In the genomic region with DNA sequence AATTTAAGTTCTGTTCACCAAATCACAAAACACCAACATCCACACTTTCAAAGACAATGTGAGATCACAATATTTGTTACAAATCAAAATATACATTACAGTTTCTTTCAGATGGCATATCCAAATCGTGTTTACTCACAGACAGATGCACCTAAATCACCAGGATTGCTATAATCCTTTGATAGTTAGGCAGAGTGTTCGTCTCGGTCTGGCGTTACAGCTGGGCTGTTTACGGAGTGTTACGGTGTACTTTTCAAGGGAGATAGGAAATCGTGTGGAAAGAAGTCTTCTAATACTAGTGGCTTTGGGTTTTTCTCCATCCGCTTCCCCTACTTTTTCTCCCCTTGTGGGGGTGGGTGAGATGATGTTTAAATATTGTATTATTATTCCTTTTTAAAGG, we compare ENCODE assay signal across 12 cellular contexts. TPM values are rescaled to one million over a fixed set of nuclear protein-coding genes. Genes with fewer than 3 reads are reported as not detected.
A peak's percentile ranks its signal among the peaks of the same experiment; 100 is the strongest.
DNase-seq lines count a peak whose midpoint lies in the region; ATAC-seq and TF ChIP-seq lines count a peak whose summit lies in the region.
"Had no signal": no experiment of that assay in that cellular context is flagged by ENCODE, and none has a peak within 500 bp of the region (broad histone marks: within the 10 kb centered on the region; RNA-seq: fewer than 3 reads in every experiment).

No MANE protein-coding gene starts in this region.

- no peaks in the 10 kb centered on the region for H4K20me1 ChIP-seq in SU-DHL-6 (ENCODE audit: low read depth, low read length)

- POLR2A ChIA-PET in activated CD4-positive, alpha-beta T cell treated with anti-CD3 and anti-CD28 coated beads, Interleukin-2, amount 10 ng/mL, durations not matched to agents 7 days and 5 days (lab: Charles Lee), result no interaction called here
- POLR2A ChIA-PET in CD8-positive, alpha-beta T cell (lab: Charles Lee), result no interaction called here

- H3K27me3 ChIP-seq in SU-DHL-6 (ENCODE audit: low read length), result no peaks in the 10 kb centered on the region
- peaks cover 100% of the 10 kb centered on the region for H3K27me3 ChIP-seq in iPS-20b (ENCODE audit: insufficient read depth, low read length)
- H3K27me3 ChIP-seq in subcutaneous abdominal adipose tissue (ENCODE audit: control insufficient read depth in 5 of 5, insufficient read depth in 4 of 5, low read length in 5 of 5), result peaks cover 0 to 2% (median 0%) of the 10 kb centered on the region in 5 donors
- peaks cover 56% of the 10 kb centered on the region for H3K27me3 ChIP-seq in CD8-positive, alpha-beta T cell (ENCODE audit: insufficient read depth, low read length)

- no peaks in the 10 kb centered on the region for H3K9me2 ChIP-seq in SU-DHL-6 (replicated peaks; ENCODE audit: insufficient read depth, low read length)

- H3K27ac ChIP-seq in SU-DHL-6 (ENCODE audit: low read depth, low read length), result peak overlapping the region; percentile 75; the same call in 1 of the 2 replicates
- no peak overlapping the region for H3K27ac ChIP-seq in iPS-20b (ENCODE audit: low read length)
- peak overlapping the region; percentile 90 for H3K27ac ChIP-seq in subcutaneous abdominal adipose tissue (ENCODE audit: low read depth, low read length)
- H3K27ac ChIP-seq in CD8-positive, alpha-beta T cell (ENCODE audit: low read depth, low read length), result no peak overlapping the region

- no peak overlapping the region for H2AFZ ChIP-seq in SU-DHL-6 (ENCODE audit: low read depth, low read length, severe bottlenecking)

- H3K4me1 ChIP-seq in iPS-20b (ENCODE audit: insufficient read depth, low read length), result peaks cover 27% of the 10 kb centered on the region; the same call in 1 of the 2 replicates
- H3K4me1 ChIP-seq in subcutaneous abdominal adipose tissue (ENCODE audit: control insufficient read depth in 5 of 5, insufficient read depth in 5 of 5, low read length in 5 of 5), result peaks cover 0 to 44% (median 29%) of the 10 kb centered on the region in 5 donors
- H3K4me1 ChIP-seq in CD8-positive, alpha-beta T cell (ENCODE audit: insufficient read depth, low read length), result peaks cover 20% of the 10 kb centered on the region

- H3K9me3 Mint-ChIP-seq in activated CD4-positive, alpha-beta T cell treated with anti-CD3 and anti-CD28 coated beads, Interleukin-2, amount 10 ng/mL, durations not matched to agents 7 days and 5 days, result peaks cover 3% of the 10 kb centered on the region
- peaks cover 11% of the 10 kb centered on the region for H3K9me3 Mint-ChIP-seq in CD8-positive, alpha-beta T cell

- H3K9ac ChIP-seq in SU-DHL-6 (ENCODE audit: low read length) (peak overlapping the region; percentile 69), iPS-20b (ENCODE audit: low read depth, low read length) (no peak overlapping the region; the same call in 1 of the 2 replicates), subcutaneous abdominal adipose tissue (ENCODE audit: low read length in 5 of 5) (peak overlapping the region; percentile 49 to 80 (median 68))

- peaks cover 13% of the 10 kb centered on the region; the same call in 1 of the 2 replicates for H3K79me2 ChIP-seq in SU-DHL-6 (ENCODE audit: insufficient read depth, low read length)

- intact Hi-C loops in CD8-positive, alpha-beta T cell (cut with DNase I, micrococcal nuclease), result no loop called here

- peaks cover 89% of the 10 kb centered on the region for H3K27me3 Mint-ChIP-seq in activated CD4-positive, alpha-beta T cell treated with anti-CD3 and anti-CD28 coated beads, Interleukin-2, amount 10 ng/mL, durations not matched to agents 7 days and 5 days
- peaks cover 76% of the 10 kb centered on the region for H3K27me3 Mint-ChIP-seq in CD8-positive, alpha-beta T cell (ENCODE audit: low read depth)

- H3K36me3 ChIP-seq in SU-DHL-6 (ENCODE audit: low read length), result no peaks in the 10 kb centered on the region
- H3K36me3 ChIP-seq in iPS-20b (ENCODE audit: insufficient read depth, low read depth, low read length), result no peaks in the 10 kb centered on the region
- H3K36me3 ChIP-seq in subcutaneous abdominal adipose tissue (ENCODE audit: control insufficient read depth in 5 of 5, insufficient read depth in 5 of 5, low read length in 5 of 5), result no peaks in the 10 kb centered on the region
- no peaks in the 10 kb centered on the region for H3K36me3 ChIP-seq in CD8-positive, alpha-beta T cell (ENCODE audit: insufficient read depth, low read length)

- H3K4me3 Mint-ChIP-seq in activated CD4-positive, alpha-beta T cell treated with anti-CD3 and anti-CD28 coated beads, Interleukin-2, amount 10 ng/mL, durations not matched to agents 7 days and 5 days, result peak overlapping the region; percentile 70
- no peak overlapping the region for H3K4me3 Mint-ChIP-seq in CD8-positive, alpha-beta T cell

- H3K9me3 ChIP-seq in SU-DHL-6 (ENCODE audit: insufficient read depth, low read length), result no peaks in the 10 kb centered on the region
- no peaks in the 10 kb centered on the region for H3K9me3 ChIP-seq in iPS-20b (ENCODE audit: insufficient read depth, low read depth, low read length)
- H3K9me3 ChIP-seq in subcutaneous abdominal adipose tissue (ENCODE audit: control insufficient read depth in 5 of 5, low read length in 5 of 5), result no peaks in the 10 kb centered on the region
- peaks cover 8% of the 10 kb centered on the region for H3K9me3 ChIP-seq in CD8-positive, alpha-beta T cell (ENCODE audit: low read length)

- H3K4me1 Mint-ChIP-seq in activated CD4-positive, alpha-beta T cell treated with anti-CD3 and anti-CD28 coated beads, Interleukin-2, amount 10 ng/mL, durations not matched to agents 7 days and 5 days, result peaks cover 42% of the 10 kb centered on the region
- peaks cover 39% of the 10 kb centered on the region for H3K4me1 Mint-ChIP-seq in CD8-positive, alpha-beta T cell (ENCODE audit: low read depth)

- no peak for DNase-seq in activated CD4-positive, alpha-beta T cell treated with anti-CD3 and anti-CD28 coated beads, Interleukin-2, amount 10 ng/mL, durations not matched to agents 7 days and 5 days
- no peak for DNase-seq in activated CD4-positive, alpha-beta T cell treated with anti-CD3 and anti-CD28 coated beads for 4 hours
- no peak for DNase-seq in CD8-positive, alpha-beta T cell
- no peak for DNase-seq in DMS79 treated with DMSO at 0.1 percent for 48 hours (lab: John Stamatoyannopoulos, UW)
- DNase-seq: effector CD8-positive, alpha-beta T cell; KG1; PC-3; stimulated activated CD8-positive, alpha-beta memory T cell treated with anti-CD3 and anti-CD28 coated beads, Interleukin-4, amount 100 ng/mL, for 48 hours had no signal

- peak overlapping the region; percentile 63 for H3K4me2 ChIP-seq in SU-DHL-6 (ENCODE audit: low read depth, low read length, poor library complexity, severe bottlenecking)

- TF ChIP-seq CTCF in SU-DHL-6 (IDR thresholded peaks at IDR 0.05; ENCODE audit: insufficient read depth, low read length, poor library complexity, severe bottlenecking), result no peak
- no peak for TF ChIP-seq CTCF in CD8-positive, alpha-beta T cell (IDR thresholded peaks at IDR 0.05)

- ATAC-seq in GM21423 (IDR thresholded peaks at IDR 0.05; ENCODE audit: unreplicated experiment), result no peak
- no peak for ATAC-seq in CD8-positive, alpha-beta T cell
- ATAC-seq: PC-3 had no signal

- H3K4me3 ChIP-seq in SU-DHL-6 (ENCODE audit: insufficient read depth, low read length, poor library complexity, severe bottlenecking) (peak overlapping the region; percentile 66), iPS-20b (ENCODE audit: low read length) (peak overlapping the region; percentile 65; the same call in 1 of the 2 replicates), subcutaneous abdominal adipose tissue (ENCODE audit: low read depth in 1 of 5, low read length in 5 of 5) (peak overlapping the region; percentile 92 to 99 (median 96))
- H3K4me3 ChIP-seq in CD8-positive, alpha-beta T cell (ENCODE audit: low read depth, low read length), result no peak overlapping the region

- CTCF ChIA-PET in activated CD4-positive, alpha-beta T cell treated with anti-CD3 and anti-CD28 coated beads, Interleukin-2, amount 10 ng/mL, durations not matched to agents 7 days and 5 days (lab: Charles Lee), result no interaction called here
- CTCF ChIA-PET in CD8-positive, alpha-beta T cell (lab: Charles Lee), result no interaction called here

- peaks cover 4% of the 10 kb centered on the region; the same call in 1 of the 2 replicates for H3F3A ChIP-seq in SU-DHL-6 (ENCODE audit: insufficient read depth)

- H3K27ac Mint-ChIP-seq in activated CD4-positive, alpha-beta T cell treated with anti-CD3 and anti-CD28 coated beads, Interleukin-2, amount 10 ng/mL, durations not matched to agents 7 days and 5 days, result no peak overlapping the region
- H3K27ac Mint-ChIP-seq in CD8-positive, alpha-beta T cell, result no peak overlapping the region

- peaks cover 4% of the 10 kb centered on the region for H3K36me3 Mint-ChIP-seq in activated CD4-positive, alpha-beta T cell treated with anti-CD3 and anti-CD28 coated beads, Interleukin-2, amount 10 ng/mL, durations not matched to agents 7 days and 5 days (ENCODE audit: low read depth)
- H3K36me3 Mint-ChIP-seq in CD8-positive, alpha-beta T cell, result no peaks in the 10 kb centered on the region

RNA-seq across cellular contexts. Expression of a gene that starts 1.9 kb away (rescaled TPM):
- total RNA-seq in activated CD4-positive, alpha-beta T cell treated with anti-CD3 and anti-CD28 coated beads, Interleukin-2, amount 10 ng/mL, durations not matched to agents 7 days and 5 days, result not detected
- not detected for total RNA-seq in CD8-positive, alpha-beta T cell
- total RNA-seq: PC-3 had no signal

Comparison
In these comparisons a context has a peak if more than half of its experiments do, and no peak if none do; other contexts are left out.
1. H3K27ac ChIP-seq: peak in SU-DHL-6 (single experiment) and subcutaneous abdominal adipose tissue (single experiment); none in iPS-20b (single experiment) and CD8-positive, alpha-beta T cell (single experiment).